In genomic region chr15:69893863-69894262, GRCh38 we compare ENCODE assay signal across 9 cellular contexts.
DNase-seq lines count a peak whose midpoint lies in the region; ATAC-seq and TF ChIP-seq lines count a peak whose summit lies in the region.
"Had no signal": no experiment of that assay in that cellular context is flagged by ENCODE, and none has a peak within 500 bp of the region (broad histone marks: within the 10 kb centered on the region; RNA-seq: fewer than 3 reads in every experiment).

No MANE protein-coding gene starts in this region.

- POLR2A ChIA-PET in activated CD4-positive, alpha-beta T cell treated with anti-CD3 and anti-CD28 coated beads for 36 hours (lab: Charles Lee) = no interaction called here

- WGBS in lower leg skin, 2 donors = 23 to 28% methylated on average over 2 of the region's 2 CpGs

- no peak overlapping the region for H3K27ac Mint-ChIP-seq in activated CD4-positive, alpha-beta T cell treated with anti-CD3 and anti-CD28 coated beads for 36 hours

- DNase-seq in A172 (ENCODE audit: low spot score) (peak; percentile 11), HCEC 1CT (peak; percentile 13), choroid plexus epithelial cell (ENCODE audit: low read depth) (peak; percentile 78), lower leg skin (ENCODE audit: low spot score in 2 of 2) (peak; percentile 18 to 87), NAMALWA (ENCODE audit: low spot score) (no peak)
- DNase-seq in activated CD4-positive, alpha-beta T cell treated with anti-CD3 and anti-CD28 coated beads for 36 hours = no peak
- DNase-seq: SHP77 treated with DMSO at 0.1 percent for 48 hours had no signal

- H3K4me3 ChIP-seq in choroid plexus epithelial cell (ENCODE audit: low read depth, low read length) = no peak overlapping the region
- H3K4me3 ChIP-seq in lower leg skin (ENCODE audit: low read depth, poor library complexity, severe bottlenecking) = no peak overlapping the region

- no peak for ATAC-seq in activated CD4-positive, alpha-beta T cell treated with anti-CD3 and anti-CD28 coated beads for 36 hours
- ATAC-seq in HG03139 (IDR thresholded peaks at IDR 0.05; ENCODE audit: unreplicated experiment) = no peak
- ATAC-seq in GM19397 (IDR thresholded peaks at IDR 0.05; ENCODE audit: unreplicated experiment) = no peak

- CTCF ChIA-PET in activated CD4-positive, alpha-beta T cell treated with anti-CD3 and anti-CD28 coated beads for 36 hours (lab: Charles Lee) = interaction anchor here (0.5 kb wide), 1 partner anchor 90 kb away, joined by 5 read pairs; no protein-coding TSS in a partner anchor

- peaks cover 4% of the 10 kb centered on the region for H3K9me3 Mint-ChIP-seq in activated CD4-positive, alpha-beta T cell treated with anti-CD3 and anti-CD28 coated beads for 36 hours (ENCODE audit: low read depth)

- no peak for TF ChIP-seq POLR2A in lower leg skin (IDR thresholded peaks at IDR 0.05)

- H3K36me3 Mint-ChIP-seq in activated CD4-positive, alpha-beta T cell treated with anti-CD3 and anti-CD28 coated beads for 36 hours (ENCODE audit: low read depth) = no peaks in the 10 kb centered on the region

- peaks cover 16% of the 10 kb centered on the region for H3K27me3 Mint-ChIP-seq in activated CD4-positive, alpha-beta T cell treated with anti-CD3 and anti-CD28 coated beads for 36 hours

- H3K4me3 Mint-ChIP-seq in activated CD4-positive, alpha-beta T cell treated with anti-CD3 and anti-CD28 coated beads for 36 hours = no peak overlapping the region

- H3K4me1 Mint-ChIP-seq in activated CD4-positive, alpha-beta T cell treated with anti-CD3 and anti-CD28 coated beads for 36 hours = no peaks in the 10 kb centered on the region

- intact Hi-C loops in lower leg skin (cut with DNase I; ENCODE audit: low total_unique reads) = no loop called here
- intact Hi-C loops in activated CD4-positive, alpha-beta T cell treated with anti-CD3 and anti-CD28 coated beads for 36 hours (cut with DNase I, micrococcal nuclease) = no loop called here

- TF ChIP-seq CTCF in choroid plexus epithelial cell (conservative IDR thresholded peaks at IDR 0.05; ENCODE audit: low read depth, low read length) (no peak), lower leg skin (IDR thresholded peaks at IDR 0.05) (no peak)

Comparison
In these comparisons a context has a peak if more than half of its experiments do, and no peak if none do; other contexts are left out.
1. DNase-seq: peak in A172 (single experiment), HCEC 1CT (single experiment), choroid plexus epithelial cell (single experiment) and lower leg skin (2 of 2); none in NAMALWA (single experiment) and activated CD4-positive, alpha-beta T cell treated with anti-CD3 and anti-CD28 coated beads for 36 hours (single experiment).